In the genomic region with DNA sequence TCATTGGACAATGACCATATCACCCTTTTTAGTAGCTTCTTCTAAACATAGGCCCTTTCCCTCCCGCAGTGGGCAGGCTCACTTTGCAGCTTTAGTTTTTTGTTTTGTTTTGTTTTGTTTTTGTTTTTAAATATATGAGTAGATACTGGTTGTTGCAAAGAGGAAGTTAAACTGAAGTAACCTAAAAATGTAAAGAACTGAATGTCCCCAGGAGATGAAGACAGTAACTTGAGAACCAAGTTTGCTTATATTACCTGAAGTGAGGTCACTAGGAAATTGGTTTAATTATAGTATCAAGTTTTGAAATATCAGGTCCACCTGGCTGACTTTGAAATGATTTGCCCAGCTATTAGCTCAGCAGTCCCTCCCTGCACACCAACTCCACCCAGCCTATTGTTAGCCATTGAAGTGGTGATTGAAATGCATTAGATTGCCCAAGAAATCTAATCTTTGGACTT, we compare ENCODE assay signal across 8 cellular contexts. TPM values are rescaled to one million over a fixed set of nuclear protein-coding genes. Genes with fewer than 3 reads are reported as not detected.
DNase-seq lines count a peak whose midpoint lies in the region; ATAC-seq, FAIRE-seq and TF ChIP-seq lines count a peak whose summit lies in the region.

No MANE protein-coding gene starts in this region.

- H3K4me3 ChIP-seq in HL-60 (replicated peaks; ENCODE audit: insufficient read depth, low read length), result no peak overlapping the region
- H3K4me3 ChIP-seq in small intestine (ENCODE audit: low read depth in 1 of 2, low read length in 2 of 2), result no peak overlapping the region

- peaks cover 25 to 30% of the 10 kb centered on the region in 2 donors for H3K4me1 ChIP-seq in small intestine (ENCODE audit: control insufficient read depth in 2 of 2, insufficient read depth in 1 of 2, low read depth in 1 of 2, low read length in 1 of 2)

- no peaks in the 10 kb centered on the region for H3K9me3 ChIP-seq in small intestine (ENCODE audit: control insufficient read depth, low read depth)

- no peak for TF ChIP-seq CTCF in HL-60 (IDR thresholded peaks at IDR 0.05; ENCODE audit: insufficient read depth, low read length)

- FAIRE-seq in small intestine (lab: Jason Lieb, UNC), result no peak
- no peak for FAIRE-seq in frontal cortex (lab: Jason Lieb, UNC)

- H3K27ac ChIP-seq in HL-60 (replicated peaks), result peak overlapping the region; percentile 28
- peak overlapping the region; percentile 79 for H3K27ac ChIP-seq in angular gyrus (ENCODE audit: low read depth, low read length)
- peak overlapping the region; percentile 3 to 92 for H3K27ac ChIP-seq in small intestine (ENCODE audit: low read depth in 1 of 2, low read length in 1 of 2)

- H3K36me3 ChIP-seq in small intestine (ENCODE audit: control insufficient read depth in 2 of 2, insufficient read depth in 2 of 2, low read length in 2 of 2), result no peaks in the 10 kb centered on the region

- DNase-seq in NCI-H1417 (lab: John Stamatoyannopoulos, UW) (peak in 2 of 3 experiments; percentile 71 to 87), NCI-H1417 treated with DMSO at 0.1 percent for 48 hours (lab: John Stamatoyannopoulos, UW) (no peak), HL-60 (ENCODE audit: low read depth in 1 of 2, low spot score in 1 of 2) (no peak), small intestine (peak; percentile 55), frontal cortex (ENCODE audit: low spot score in 2 of 2) (no peak)
- DNase-seq in stimulated activated CD4-positive, alpha-beta T cell treated with anti-CD3 and anti-CD28 coated beads, Interleukin-15, amount 100 ng/mL, for 24 hours, result no peak

- no peaks in the 10 kb centered on the region for H3K27me3 ChIP-seq in HL-60 (ENCODE audit: insufficient read depth, poor library complexity, severe bottlenecking)
- H3K27me3 ChIP-seq in small intestine (ENCODE audit: control insufficient read depth in 2 of 2, insufficient read depth in 2 of 2, low read length in 2 of 2), result no peaks in the 10 kb centered on the region

- WGBS in small intestine, 3 donors, result 76 to 93% (median 87%) methylated on average over 1 of the region's 1 CpG

- ATAC-seq in HG02938 (IDR thresholded peaks at IDR 0.05; ENCODE audit: unreplicated experiment), result no peak

RNA-seq across cellular contexts. Expression of gene SMAP2, which starts 18.2 kb away (rescaled TPM):
- 10 to 100 TPM; 13.0 to 27.8 (median 27.3) TPM for polyA plus RNA-seq in small intestine
- total RNA-seq in frontal cortex, result 28.1 TPM

RNA-seq across cellular contexts. Expression of gene ZFP69B, which starts 58.6 kb away (rescaled TPM):
- 1 to 10 TPM in 1 of 3 donors, not detected in 2; 1.2 TPM for polyA plus RNA-seq in small intestine
- 11.8 TPM for total RNA-seq in frontal cortex

Comparison
In these comparisons a context has a peak if more than half of its experiments do, and no peak if none do; other contexts are left out.
1. DNase-seq: peak in NCI-H1417 (2 of 3) and small intestine (single experiment); none in NCI-H1417 treated with DMSO at 0.1 percent for 48 hours (single experiment), HL-60 (0 of 2), stimulated activated CD4-positive, alpha-beta T cell treated with anti-CD3 and anti-CD28 coated beads, Interleukin-15, amount 100 ng/mL, for 24 hours (single experiment) and frontal cortex (0 of 2).
2. H3K27ac ChIP-seq: peak in every context shown above with its lines; median percentile 79 in angular gyrus; 48 in small intestine; 28 in HL-60.